ENCODE assay signal across 19 cellular contexts in genomic region chr6:170186006-170186908, GRCh38.
DNase-seq lines count a peak whose midpoint lies in the region; ATAC-seq and TF ChIP-seq lines count a peak whose summit lies in the region.
"Had no signal": no experiment of that assay in that cellular context is flagged by ENCODE, and none has a peak within 500 bp of the region (broad histone marks: within the 10 kb centered on the region; RNA-seq: fewer than 3 reads in every experiment).

No MANE protein-coding gene starts in this region.

- H3K36me3 Mint-ChIP-seq in endodermal cell (ENCODE audit: low read depth) = no peaks in the 10 kb centered on the region

- H3K27me3 ChIP-seq in esophagus muscularis mucosa (peaks cover 0 to 8% (median 0%) of the 10 kb centered on the region in 4 donors), trophoblast cell (ENCODE audit: insufficient read depth, low read length) (no peaks in the 10 kb centered on the region), endodermal cell (ENCODE audit: control insufficient read depth, insufficient read depth, low read length, poor library complexity, severe bottlenecking) (peaks cover 10% of the 10 kb centered on the region)
- H3K27me3 ChIP-seq: stomach had no signal

- H3K27ac ChIP-seq in HEK293 (ENCODE audit: extremely low read depth, low read depth, low read length) (no peak overlapping the region), esophagus muscularis mucosa (replicated peaks in 1 of 4) (no peak overlapping the region), trophoblast cell (ENCODE audit: low read depth, low read length) (no peak overlapping the region), endodermal cell (ENCODE audit: low read depth, low read length) (no peak overlapping the region)
- H3K27ac ChIP-seq: parathyroid adenoma, stomach had no signal

- no peaks in the 10 kb centered on the region for H3K36me3 ChIP-seq in HEK293 (ENCODE audit: control insufficient read depth in 2 of 2, insufficient read depth in 1 of 2, low read length in 2 of 2)
- no peaks in the 10 kb centered on the region for H3K36me3 ChIP-seq in esophagus muscularis mucosa
- no peaks in the 10 kb centered on the region for H3K36me3 ChIP-seq in trophoblast cell (ENCODE audit: control insufficient read depth in 1 of 2, insufficient read depth in 2 of 2, low read length in 2 of 2)
- no peaks in the 10 kb centered on the region for H3K36me3 ChIP-seq in endodermal cell (ENCODE audit: control insufficient read depth, insufficient read depth, low read length)
- H3K36me3 ChIP-seq: stomach had no signal

- 80% methylated on average over 21 of the region's 29 CpGs for WGBS in esophagus muscularis mucosa
- WGBS in trophoblast cell (ENCODE audit: extremely low coverage, insufficient coverage, insufficient read length) = no CpG with 5 or more reads among the region's 29 CpGs
- 83 to 88% methylated on average over 17 to 29 of the region's 29 CpGs for WGBS in endodermal cell (ENCODE audit: insufficient coverage in 1 of 2, insufficient read length in 1 of 2), 2 experiments

- H3K27ac Mint-ChIP-seq in endodermal cell = no peak overlapping the region
- H3K27ac Mint-ChIP-seq: T-helper 1 cell treated with Interleukin-12 subunit alpha and Interleukin-12 subunit beta and Interleukin-4 antibody, amounts not matched to agents 30 μg/mL and 1 μg/mL, for 36 hours had no signal

- no peak for TF ChIP-seq EP300 in esophagus muscularis mucosa (IDR thresholded peaks at IDR 0.05)

- no peak overlapping the region for H2BK5ac ChIP-seq in trophoblast cell (ENCODE audit: low read depth, low read length, poor library complexity)

- H3K79me1 ChIP-seq in trophoblast cell (ENCODE audit: low read length) = no peaks in the 10 kb centered on the region

- no peak overlapping the region for H4K12ac ChIP-seq in trophoblast cell (ENCODE audit: low read depth, low read length)

- H2BK12ac ChIP-seq in trophoblast cell (ENCODE audit: low read length) = no peak overlapping the region

- peak; percentile 12 for DNase-seq in NCI-H82 (lab: John Stamatoyannopoulos, UW)
- DNase-seq in NCI-H82 treated with DMSO at 0.1 percent for 48 hours (lab: John Stamatoyannopoulos, UW; ENCODE audit: unreplicated experiment) = no peak
- DNase-seq in esophagus muscularis mucosa (ENCODE audit: extremely low spot score) = peak; percentile 77
- DNase-seq in trophoblast cell = no peak
- no peak for DNase-seq in endodermal cell
- DNase-seq: activated CD4-positive, alpha-beta T cell treated with anti-CD3 and anti-CD28 coated beads, Interleukin-2, amount 50 U/mL, for 1 hour; activated naive CD4-positive, alpha-beta T cell treated with anti-CD3 and anti-CD28 coated beads, Interleukin-2, amount 50 U/mL, for 16 hours; activated T-cell treated with anti-CD3 and anti-CD28 coated beads, Interleukin-2, amount 50 U/mL, for 4 hours; immature natural killer cell; NCI-H1930; NCI-H446; SHP77 treated with DMSO at 0.1 percent for 48 hours; stomach had no signal

- TF ChIP-seq POLR2A in esophagus muscularis mucosa (IDR thresholded peaks at IDR 0.05; ENCODE audit: low read depth) = no peak

- H3K9me3 ChIP-seq in HEK293 (ENCODE audit: control insufficient read depth, insufficient read depth, low read depth, low read length) (no peaks in the 10 kb centered on the region), esophagus muscularis mucosa (no peaks in the 10 kb centered on the region), trophoblast cell (ENCODE audit: insufficient read depth, low read depth, low read length) (peaks cover 7% of the 10 kb centered on the region), endodermal cell (ENCODE audit: control insufficient read depth, low read length) (no peaks in the 10 kb centered on the region)
- H3K9me3 ChIP-seq: stomach had no signal

- H2BK120ac ChIP-seq in trophoblast cell (ENCODE audit: insufficient read depth, low read length, poor library complexity) = no peak overlapping the region

- H3K4ac ChIP-seq in trophoblast cell (ENCODE audit: low read depth, low read length) = no peak overlapping the region

- H3K4me1 Mint-ChIP-seq in endodermal cell = no peaks in the 10 kb centered on the region

- H3K4me3 ChIP-seq in HEK293 (ENCODE audit: low read depth, low read length) = no peak overlapping the region
- H3K4me3 ChIP-seq in esophagus muscularis mucosa = no peak overlapping the region
- peak overlapping the region; percentile 18 for H3K4me3 ChIP-seq in trophoblast cell (ENCODE audit: low read depth, low read length)
- no peak overlapping the region for H3K4me3 ChIP-seq in endodermal cell (ENCODE audit: low read length)
- H3K4me3 ChIP-seq: K562, stomach had no signal

- H4K8ac ChIP-seq in trophoblast cell (ENCODE audit: low read depth, low read length) = no peak overlapping the region

- H3K4me3 Mint-ChIP-seq in endodermal cell = no peak overlapping the region
- H3K4me3 Mint-ChIP-seq: activated T-cell treated with anti-CD3 and anti-CD28 coated beads, Interleukin-2, amount 50 U/mL, for 4 hours; T-helper 1 cell treated with Interleukin-12 subunit alpha and Interleukin-12 subunit beta and Interleukin-4 antibody, amounts not matched to agents 30 μg/mL and 1 μg/mL, for 36 hours had no signal

- POLR2A ChIA-PET in HEK293 (lab: Yijun Ruan, JAX) = no interaction called here

- no peak overlapping the region for H3K23ac ChIP-seq in trophoblast cell (ENCODE audit: low read length)

- H4K91ac ChIP-seq in trophoblast cell (ENCODE audit: low read depth, low read length) = no peak overlapping the region

- intact Hi-C loops in esophagus muscularis mucosa (cut with DNase I) = no loop called here

- H3K4me1 ChIP-seq in HEK293 (ENCODE audit: control insufficient read depth, insufficient read depth, low read length) (no peaks in the 10 kb centered on the region), esophagus muscularis mucosa (no peaks in the 10 kb centered on the region), trophoblast cell (ENCODE audit: control insufficient read depth in 1 of 2, insufficient read depth in 2 of 2, low read length in 2 of 2) (no peaks in the 10 kb centered on the region), endodermal cell (ENCODE audit: control insufficient read depth, insufficient read depth, low read length) (no peaks in the 10 kb centered on the region)
- H3K4me1 ChIP-seq: parathyroid adenoma had no signal

- no peak overlapping the region for H2AFZ ChIP-seq in trophoblast cell (ENCODE audit: insufficient read depth, low read length, poor library complexity)
- H2AFZ ChIP-seq: parathyroid adenoma had no signal

- H3K18ac ChIP-seq in trophoblast cell (ENCODE audit: low read length) = no peak overlapping the region

- CTCF ChIA-PET in HEK293 (lab: Yijun Ruan, JAX) = no interaction called here

- H3K9ac ChIP-seq in trophoblast cell (ENCODE audit: low read length) (no peak overlapping the region), endodermal cell (ENCODE audit: extremely low read depth, low read length, poor library complexity, severe bottlenecking) (no peak overlapping the region)
- H3K9ac ChIP-seq: parathyroid adenoma had no signal

- no peak for ATAC-seq in HG02763 (IDR thresholded peaks at IDR 0.05; ENCODE audit: unreplicated experiment)
- no peak for ATAC-seq in GM21528 (IDR thresholded peaks at IDR 0.05; ENCODE audit: low FRiP score, unreplicated experiment)
- ATAC-seq: activated T-cell treated with anti-CD3 and anti-CD28 coated beads, Interleukin-2, amount 50 U/mL, for 4 hours; K562 had no signal

- peaks cover 4% of the 10 kb centered on the region for H3K9me3 Mint-ChIP-seq in endodermal cell

- H3K79me2 ChIP-seq in trophoblast cell (ENCODE audit: control insufficient read depth, insufficient read depth, low read length, poor library complexity) = no peaks in the 10 kb centered on the region
- H3K79me2 ChIP-seq: parathyroid adenoma had no signal

- H3K4me2 ChIP-seq in trophoblast cell (ENCODE audit: low read length) = no peak overlapping the region

- TF ChIP-seq CTCF in HEK293 (tag by site-specific recombination; IDR thresholded peaks at IDR 0.05) (no peak), esophagus muscularis mucosa (IDR thresholded peaks at IDR 0.05) (no peak), endodermal cell (conservative IDR thresholded peaks at IDR 0.05) (no peak)

- H2AK5ac ChIP-seq in trophoblast cell (ENCODE audit: low read length) = no peak overlapping the region

- no peak overlapping the region for H3K14ac ChIP-seq in trophoblast cell (ENCODE audit: low read length)

- peaks cover 13% of the 10 kb centered on the region for H3K27me3 Mint-ChIP-seq in endodermal cell (ENCODE audit: insufficient read depth)

TF ChIP-seq in HEK293, 187 proteins besides CTCF, POLR2A, EP300 and RAD21 (continues in another document):
- TF ChIP-seq ZIC2 (tag by site-specific recombination; IDR thresholded peaks at IDR 0.05) (0 out of 2 replicates have a peak, but pooled peaks have one; percentile 6), ZNF366 (tag by site-specific recombination; conservative IDR thresholded peaks at IDR 0.05) (no peak), ZNF26 (tag by site-specific recombination; IDR thresholded peaks at IDR 0.05) (no peak), ZNF513 (tag by site-specific recombination; IDR thresholded peaks at IDR 0.05) (no peak), ZNF776 (tag by site-specific recombination; IDR thresholded peaks at IDR 0.05; ENCODE audit: borderline replicate concordance) (no peak)

Comparison
In these comparisons a context has a peak if more than half of its experiments do, and no peak if none do; other contexts are left out.
1. DNase-seq: peak in NCI-H82 (single experiment) and esophagus muscularis mucosa (single experiment); none in NCI-H82 treated with DMSO at 0.1 percent for 48 hours (single experiment), trophoblast cell (0 of 2) and endodermal cell (single experiment).